In the genomic region with DNA sequence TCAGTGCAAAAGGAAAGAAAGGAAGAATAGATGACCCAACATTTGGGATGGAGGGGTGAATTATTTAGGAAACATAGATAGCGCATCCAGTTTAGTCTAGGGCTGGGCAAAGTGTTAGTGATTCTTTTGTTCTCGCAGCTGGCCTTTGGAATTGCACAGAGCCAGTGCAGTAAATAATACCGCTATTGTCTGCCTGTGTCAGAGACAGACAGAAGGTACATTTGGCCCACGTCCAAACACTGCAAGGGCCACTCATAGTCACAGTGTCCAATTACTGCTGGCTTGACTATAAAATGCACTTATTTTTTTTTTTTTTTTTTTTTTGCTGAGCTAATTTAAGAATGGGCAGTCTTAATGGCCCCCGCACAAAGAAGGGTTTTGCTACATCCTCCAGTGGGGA, we compare ENCODE assay signal across 13 cellular contexts.
DNase-seq lines count a peak whose midpoint lies in the region; ATAC-seq and TF ChIP-seq lines count a peak whose summit lies in the region.
"Had no signal": no experiment of that assay in that cellular context is flagged by ENCODE, and none has a peak within 500 bp of the region (broad histone marks: within the 10 kb centered on the region; RNA-seq: fewer than 3 reads in every experiment).

No MANE protein-coding gene starts in this region.

- no peak for ATAC-seq in HG03571 (IDR thresholded peaks at IDR 0.05; ENCODE audit: unreplicated experiment)
- ATAC-seq: activated CD8-positive, alpha-beta T cell treated with anti-CD3 and anti-CD28 coated beads, Interleukin-2, amount 10 ng/mL, durations not matched to agents 7 days and 5 days; activated naive CD4-positive, alpha-beta T cell treated with anti-CD3 and anti-CD28 coated beads, Interleukin-2, amount 50 U/mL, for 72 hours had no signal

- peak overlapping the region; percentile 40 for H3K4me3 ChIP-seq in SJCRH30
- H3K4me3 ChIP-seq in brain microvascular endothelial cell (ENCODE audit: low read depth, low read length) = no peak overlapping the region
- H3K4me3 ChIP-seq: right atrium auricular region had no signal

- no peaks in the 10 kb centered on the region for H3K9me3 ChIP-seq in SJCRH30 (replicated peaks)

- peak; percentile 89 for DNase-seq in DMS153 (lab: John Stamatoyannopoulos, UW)
- DNase-seq in NCI-H2029 (lab: John Stamatoyannopoulos, UW) = peak; percentile 77
- DNase-seq in SJCRH30 = peak; percentile 79 to 90
- DNase-seq in midbrain (lab: John Stamatoyannopoulos, UW) = peak; percentile 85
- DNase-seq in EL = no peak
- no peak for DNase-seq in HuH-7 (ENCODE audit: low spot score)
- DNase-seq in brain microvascular endothelial cell = no peak
- DNase-seq: activated CD8-positive, alpha-beta T cell treated with anti-CD3 and anti-CD28 coated beads, Interleukin-2, amount 10 ng/mL, durations not matched to agents 7 days and 5 days; effector CD8-positive, alpha-beta T cell; glutamatergic neuron had no signal

- no peaks in the 10 kb centered on the region for H3K27me3 ChIP-seq in SJCRH30
- no peaks in the 10 kb centered on the region for H3K27me3 ChIP-seq in brain microvascular endothelial cell (replicated peaks)
- H3K27me3 ChIP-seq: right atrium auricular region had no signal

- H3K4me1 ChIP-seq in SJCRH30 = peaks cover 9% of the 10 kb centered on the region
- H3K4me1 ChIP-seq: right atrium auricular region had no signal

- H3K27ac ChIP-seq in SJCRH30 = peak overlapping the region; percentile 29
- H3K27ac ChIP-seq in brain microvascular endothelial cell = no peak overlapping the region
- H3K27ac ChIP-seq: right atrium auricular region had no signal

- H3K36me3 ChIP-seq in SJCRH30 (no peaks in the 10 kb centered on the region), brain microvascular endothelial cell (replicated peaks) (no peaks in the 10 kb centered on the region)
- H3K36me3 ChIP-seq: right atrium auricular region had no signal

- in situ Hi-C loops in brain microvascular endothelial cell (cut with HindIII; ENCODE audit: low pct_ligation_motif_present, low sequenced_read_pairs) = no loop called here

- no peak for TF ChIP-seq CTCF in brain microvascular endothelial cell (IDR thresholded peaks at IDR 0.05; ENCODE audit: low read depth, low read length, missing control alignments)

Comparison
In these comparisons a context has a peak if more than half of its experiments do, and no peak if none do; other contexts are left out.
1. DNase-seq: peak in DMS153 (single experiment), NCI-H2029 (single experiment), SJCRH30 (2 of 2) and midbrain (single experiment); none in EL (single experiment), HuH-7 (single experiment) and brain microvascular endothelial cell (single experiment).